Comparison of ENCODE assay signal across 24 cellular contexts in genomic region chr6:144737998-144738397, GRCh38.
DNase-seq lines count a peak whose midpoint lies in the region; ATAC-seq, FAIRE-seq and TF ChIP-seq lines count a peak whose summit lies in the region.
"Had no signal": no experiment of that assay in that cellular context is flagged by ENCODE, and none has a peak within 500 bp of the region (broad histone marks: within the 10 kb centered on the region; RNA-seq: fewer than 3 reads in every experiment).

No MANE protein-coding gene starts in this region.

- peak overlapping the region; percentile 74 for H3K27ac Mint-ChIP-seq in T-helper 17 cell
- H3K27ac Mint-ChIP-seq in glutamatergic neuron (ENCODE audit: unreplicated experiment) = peak overlapping the region; percentile 85
- H3K27ac Mint-ChIP-seq: activated CD8-positive, alpha-beta T cell treated with anti-CD3 and anti-CD28 coated beads, Interleukin-2, amount 10 ng/mL, durations not matched to agents 7 days and 5 days; activated naive CD8-positive, alpha-beta T cell; stimulated activated naive CD8-positive, alpha-beta T cell treated with anti-CD3 and anti-CD28 coated beads, Interleukin-15, Interleukin-2, amounts not matched to agents 100 ng/mL and 50 ng/mL, for 24 hours had no signal

- H3K4me1 ChIP-seq in HepG2 (ENCODE audit: insufficient read depth, low read length) = peaks cover 6% of the 10 kb centered on the region
- H3K4me1 ChIP-seq in right lobe of liver = peaks cover 0 to 7% (median 3%) of the 10 kb centered on the region in 4 donors
- H3K4me1 ChIP-seq: right atrium auricular region, SJSA1 had no signal

- TF ChIP-seq EP300 in HepG2 (IDR thresholded peaks at IDR 0.05; ENCODE audit: low read depth in 2 of 2, low read length in 2 of 2) (no peak), HepG2 (CRISPR knock-in tag; IDR thresholded peaks at IDR 0.05; ENCODE audit: borderline replicate concordance) (no peak)

- no peak overlapping the region for H2AFZ ChIP-seq in HepG2 (ENCODE audit: low read length)

- TF ChIP-seq POLR2A in HepG2 (IDR thresholded peaks at IDR 0.05; ENCODE audit: insufficient read depth in 1 of 2, low read depth in 2 of 2, low read length in 2 of 2) = no peak
- no peak for TF ChIP-seq POLR2A in right lobe of liver (IDR thresholded peaks at IDR 0.05)
- no peak for TF ChIP-seq POLR2A in H54 (IDR thresholded peaks at IDR 0.05; ENCODE audit: low read depth, low read length)

- no peaks in the 10 kb centered on the region for H3K27me3 ChIP-seq in HepG2 (ENCODE audit: control insufficient read depth in 1 of 2, insufficient read depth in 2 of 2, low read length in 2 of 2)
- no peaks in the 10 kb centered on the region for H3K27me3 ChIP-seq in right lobe of liver
- H3K27me3 ChIP-seq: right atrium auricular region, SJSA1 had no signal

- WGBS in HepG2 (ENCODE audit: low lambda C conversion rate) = 91% methylated on average over 4 of the region's 4 CpGs
- 85% methylated on average over 4 of the region's 4 CpGs for WGBS in right lobe of liver (ENCODE audit: insufficient coverage, low coverage, low lambda C conversion rate, missing lambda C conversion rate)

- in situ Hi-C loops in HepG2 (cut with HindIII; ENCODE audit: extremely low pct_ligation_motif_present, low pct_unique_long_range_greater_than_20kb) = no loop called here

- H3K9me3 ChIP-seq in HepG2 (ENCODE audit: low read length) (no peaks in the 10 kb centered on the region), right lobe of liver (no peaks in the 10 kb centered on the region), T-helper 17 cell (ENCODE audit: control insufficient read depth, low read length, poor library complexity, severe bottlenecking) (no peaks in the 10 kb centered on the region)
- H3K9me3 ChIP-seq: right atrium auricular region, SJSA1, thoracic aorta had no signal

- H4K20me1 ChIP-seq in HepG2 (ENCODE audit: insufficient read depth, low read length) = no peaks in the 10 kb centered on the region

- peak; percentile 31; the same call in 2 of the 3 replicates for ATAC-seq in HepG2
- no peak for ATAC-seq in right lobe of liver
- no peak for ATAC-seq in T-helper 17 cell
- ATAC-seq: activated CD8-positive, alpha-beta T cell treated with anti-CD3 and anti-CD28 coated beads, Interleukin-2, amount 10 ng/mL, durations not matched to agents 7 days and 5 days had no signal

- H3K27me3 Mint-ChIP-seq in T-helper 17 cell = no peaks in the 10 kb centered on the region
- H3K27me3 Mint-ChIP-seq in glutamatergic neuron (ENCODE audit: unreplicated experiment) = no peaks in the 10 kb centered on the region
- H3K27me3 Mint-ChIP-seq: activated naive CD8-positive, alpha-beta T cell; stimulated activated naive CD8-positive, alpha-beta T cell treated with anti-CD3 and anti-CD28 coated beads, Interleukin-15, Interleukin-2, amounts not matched to agents 100 ng/mL and 50 ng/mL, for 24 hours had no signal

- no TSS peak for BruUV-seq in HepG2 (replicated peaks; lab: Mats Ljungman, UMichigan)

- TF ChIP-seq CTCF in HepG2 (CRISPR knock-in tag; IDR thresholded peaks at IDR 0.05) (no peak), right lobe of liver (IDR thresholded peaks at IDR 0.05) (no peak), glutamatergic neuron (IDR thresholded peaks at IDR 0.05; ENCODE audit: partially characterized antibody, unreplicated experiment) (no peak)

- POLR2A ChIA-PET in HepG2 (lab: Yijun Ruan, JAX) = no interaction called here

- H3K9ac ChIP-seq in HepG2 (ENCODE audit: insufficient read depth, low read depth, low read length) = no peak overlapping the region

- H3K36me3 ChIP-seq in HepG2 (replicated peaks in 1 of 2; ENCODE audit: control insufficient read depth in 1 of 2, insufficient read depth in 2 of 2, low read length in 2 of 2) = peaks cover 10 to 55% of the 10 kb centered on the region in 2 experiments
- H3K36me3 ChIP-seq in right lobe of liver = no peaks in the 10 kb centered on the region

- H3K4me3 Mint-ChIP-seq in T-helper 17 cell = no peak overlapping the region
- peak overlapping the region; percentile 51 for H3K4me3 Mint-ChIP-seq in glutamatergic neuron (ENCODE audit: unreplicated experiment)
- H3K4me3 Mint-ChIP-seq: activated CD8-positive, alpha-beta T cell treated with anti-CD3 and anti-CD28 coated beads, Interleukin-2, amount 10 ng/mL, durations not matched to agents 7 days and 5 days; activated naive CD8-positive, alpha-beta T cell; CD14-positive monocyte; stimulated activated naive CD8-positive, alpha-beta T cell treated with anti-CD3 and anti-CD28 coated beads, Interleukin-15, Interleukin-2, amounts not matched to agents 100 ng/mL and 50 ng/mL, for 24 hours had no signal

- CTCF ChIA-PET in HepG2 (lab: Yijun Ruan, JAX; ENCODE audit: low intra/inter-chr PET ratio, low total read pairs) = no interaction called here

- H3K36me3 Mint-ChIP-seq in T-helper 17 cell (ENCODE audit: low read depth) (peaks cover 21% of the 10 kb centered on the region), glutamatergic neuron (ENCODE audit: unreplicated experiment) (no peaks in the 10 kb centered on the region)

- H3K4me3 ChIP-seq in HepG2 (replicated peaks in 1 of 3; ENCODE audit: insufficient read depth in 1 of 3, low read depth in 2 of 3, low read length in 3 of 3) (no peak overlapping the region), right lobe of liver (no peak overlapping the region)
- H3K4me3 ChIP-seq: right atrium auricular region, SJSA1, thoracic aorta had no signal

- no peak for FAIRE-seq in HepG2 (lab: Jason Lieb, UNC)
- no peak for FAIRE-seq in H54 (lab: Jason Lieb, UNC)
- FAIRE-seq: A204.1 had no signal

- H3K79me2 ChIP-seq in HepG2 (ENCODE audit: insufficient read depth, low read length) = no peaks in the 10 kb centered on the region

- no peak for DNase-seq in HepG2 (ENCODE audit: low spot score)
- no peak for DNase-seq in right lobe of liver
- DNase-seq in T-helper 17 cell = no peak
- DNase-seq in glutamatergic neuron = peak; percentile 28
- DNase-seq in UCSD-AML1 (lab: John Stamatoyannopoulos, UW; ENCODE audit: unreplicated experiment) = no peak
- DNase-seq in midbrain (lab: John Stamatoyannopoulos, UW) = no peak
- DNase-seq in NK-92 treated with Interleukin-12 subunit alpha and Interleukin-12 subunit beta, amount 100 ng/mL, for 24 hours (lab: John Stamatoyannopoulos, UW) = no peak
- DNase-seq in H54 (ENCODE audit: insufficient read length, low spot score) = no peak
- DNase-seq: activated CD4-positive, alpha-beta T cell treated with anti-CD3 and anti-CD28 coated beads for 1 hour; activated CD8-positive, alpha-beta T cell treated with anti-CD3 and anti-CD28 coated beads, Interleukin-2, amount 10 ng/mL, durations not matched to agents 7 days and 5 days; activated effector memory CD4-positive, alpha-beta T cell treated with Interleukin-2 at 50 U/mL for 16 hours; activated T-cell treated with anti-CD3 and anti-CD28 coated beads for 4 hours; mesenchymal stem cell; NCI-H1048; NCI-H187; NCI-H510A treated with DMSO at 0.1 percent for 48 hours; stimulated activated CD4-positive, alpha-beta T cell treated with anti-CD3 and anti-CD28 coated beads, Interleukin-1b, Interleukin-23, amount 100 ng/mL, for 48 hours had no signal

- no peaks in the 10 kb centered on the region for H3K9me3 Mint-ChIP-seq in glutamatergic neuron (ENCODE audit: unreplicated experiment)
- H3K9me3 Mint-ChIP-seq: stimulated activated naive CD8-positive, alpha-beta T cell treated with anti-CD3 and anti-CD28 coated beads, Interleukin-15, Interleukin-2, amounts not matched to agents 100 ng/mL and 50 ng/mL, for 24 hours had no signal

- no peak overlapping the region for H3K4me2 ChIP-seq in HepG2 (ENCODE audit: low read depth, low read length)

- no peak overlapping the region for H3K27ac ChIP-seq in HepG2 (ENCODE audit: extremely low read length, insufficient read depth, low read length)
- no peak overlapping the region for H3K27ac ChIP-seq in right lobe of liver
- H3K27ac ChIP-seq: right atrium auricular region, SJSA1, thoracic aorta had no signal

- peaks cover 19% of the 10 kb centered on the region for H3K4me1 Mint-ChIP-seq in T-helper 17 cell
- peaks cover 36% of the 10 kb centered on the region for H3K4me1 Mint-ChIP-seq in glutamatergic neuron (ENCODE audit: low read depth, unreplicated experiment)
- H3K4me1 Mint-ChIP-seq: CD14-positive monocyte had no signal

- TF ChIP-seq RAD21 in HepG2 (CRISPR knock-in tag; IDR thresholded peaks at IDR 0.05) = no peak

- intact Hi-C loops in HepG2 (cut with micrococcal nuclease; ENCODE audit: unreplicated experiment) = no loop called here
- intact Hi-C loops in right lobe of liver (cut with DNase I) = no loop called here

TF ChIP-seq in HepG2, 621 proteins besides CTCF, POLR2A, EP300 and RAD21:
- TF ChIP-seq BCL3 (CRISPR knock-in tag; IDR thresholded peaks at IDR 0.05) (no peak), ZIK1 (CRISPR knock-in tag; IDR thresholded peaks at IDR 0.05; ENCODE audit: borderline replicate concordance, low read depth) (no peak), RBM22 (optimal IDR thresholded peaks at IDR 0.05; ENCODE audit: low read length) (peak; percentile 19)
